ENCODE assay signal across 10 cellular contexts in the genomic region with DNA sequence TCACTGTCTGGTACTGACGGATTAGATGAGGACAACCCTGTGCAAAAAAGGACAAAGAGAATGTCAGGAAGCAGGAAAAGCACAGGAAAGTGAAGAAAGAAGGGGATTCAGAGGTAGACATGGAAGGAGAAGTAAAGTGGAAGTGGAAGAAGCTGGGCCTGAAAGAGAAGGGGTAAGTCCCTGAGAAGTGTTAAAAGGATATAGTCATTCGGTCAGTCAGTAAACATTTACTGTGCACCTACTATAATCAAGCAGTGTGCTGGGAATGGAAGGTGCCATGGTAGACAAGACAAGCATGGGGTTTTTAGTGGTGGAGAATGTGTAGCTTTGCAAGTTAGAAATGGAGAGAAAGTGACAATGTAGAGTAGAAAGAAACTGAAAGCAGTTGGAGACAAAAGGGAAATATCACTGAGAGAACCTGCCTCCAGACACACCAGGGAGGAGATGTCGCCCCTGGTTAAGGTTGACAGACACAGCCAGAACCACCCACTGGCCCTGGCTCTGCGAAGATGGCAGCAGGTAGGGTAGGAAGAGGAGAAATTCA.
"Had no signal": no experiment of that assay in that cellular context is flagged by ENCODE, and none has a peak within 500 bp of the region (broad histone marks: within the 10 kb centered on the region; RNA-seq: fewer than 3 reads in every experiment).

No MANE protein-coding gene starts in this region.

- H3K4me3 ChIP-seq: hepatocyte, transverse colon had no signal

- H3K27ac ChIP-seq: hepatocyte, transverse colon had no signal

- H3K9me3 Mint-ChIP-seq: activated CD4-positive, alpha-beta memory T cell treated with anti-CD3 and anti-CD28 coated beads, Interleukin-2, amount 10 ng/mL, durations not matched to agents 7 days and 5 days had no signal

- H3K27me3 ChIP-seq: hepatocyte, transverse colon had no signal

- H3K36me3 ChIP-seq: transverse colon had no signal

- H3K4me3 Mint-ChIP-seq: activated CD4-positive, alpha-beta memory T cell treated with anti-CD3 and anti-CD28 coated beads, Interleukin-2, amount 10 ng/mL, durations not matched to agents 7 days and 5 days had no signal

- H3K27me3 Mint-ChIP-seq: activated CD4-positive, alpha-beta memory T cell treated with anti-CD3 and anti-CD28 coated beads, Interleukin-2, amount 10 ng/mL, durations not matched to agents 7 days and 5 days had no signal

- H3K9me3 ChIP-seq: transverse colon had no signal

- DNase-seq: activated CD4-positive, alpha-beta memory T cell treated with anti-CD3 and anti-CD28 coated beads, Interleukin-2, amount 10 ng/mL, durations not matched to agents 7 days and 5 days; mammary epithelial cell; naive thymus-derived CD4-positive, alpha-beta T cell; nucleus accumbens; stimulated activated CD4-positive, alpha-beta T cell treated with anti-CD3 and anti-CD28 coated beads, Interleukin-2, amount 100 ng/mL, for 48 hours; stimulated activated naive CD4-positive, alpha-beta T cell; T-helper 9 cell; transverse colon had no signal

- H3K27ac Mint-ChIP-seq: activated CD4-positive, alpha-beta memory T cell treated with anti-CD3 and anti-CD28 coated beads, Interleukin-2, amount 10 ng/mL, durations not matched to agents 7 days and 5 days had no signal

- ATAC-seq: left lobe of liver; naive thymus-derived CD4-positive, alpha-beta T cell had no signal
